ENCODE assay signal across 8 cellular contexts in genomic region chr10:7409045-7409731, GRCh38. TPM values are rescaled to one million over a fixed set of nuclear protein-coding genes. Genes with fewer than 3 reads are reported as not detected.
DNase-seq lines count a peak whose midpoint lies in the region; ATAC-seq and TF ChIP-seq lines count a peak whose summit lies in the region.

No MANE protein-coding gene starts in this region.

- H3K4me3 ChIP-seq in breast epithelium: peak overlapping the region; percentile 65 to 90 (median 78)
- H3K4me3 ChIP-seq in lower lobe of right lung: peak overlapping the region; percentile 74

- H3K4me1 ChIP-seq in breast epithelium: peaks cover 8 to 12% of the 10 kb centered on the region in 2 donors
- H3K4me1 ChIP-seq in lower lobe of right lung: peaks cover 44% of the 10 kb centered on the region

- H3K27me3 Mint-ChIP-seq in T-cell: peaks cover 0 to 4% of the 10 kb centered on the region in 2 donors

- no peak for TF ChIP-seq POLR2A in breast epithelium (IDR thresholded peaks at IDR 0.05)

- H3K9me3 Mint-ChIP-seq in T-cell: no peaks in the 10 kb centered on the region

- peak overlapping the region; percentile 93 to 99 (median 94) for H3K4me3 Mint-ChIP-seq in T-cell

- intact Hi-C loops in breast epithelium (cut with DNase I; ENCODE audit: low total_unique reads): loop anchor here (2.0 kb wide), 1 partner anchor 42 kb away; no protein-coding TSS in a partner anchor
- intact Hi-C loops in lower lobe of right lung (cut with DNase I): loop anchor here (10.0 kb wide), 1 partner anchor 144 kb away; no protein-coding TSS in a partner anchor

- ATAC-seq in GM18519 (IDR thresholded peaks at IDR 0.05; ENCODE audit: low FRiP score, unreplicated experiment): peak; percentile 38
- peak; percentile 35 for ATAC-seq in HG02870 (IDR thresholded peaks at IDR 0.05; ENCODE audit: unreplicated experiment)
- ATAC-seq in T-cell (replicated peaks in 1 of 4): peak; percentile 29 to 62 (median 33)
- ATAC-seq in lower lobe of right lung: peak in 1 of 2 donors; percentile 1

- H3K4me1 Mint-ChIP-seq in T-cell: peaks cover 57 to 65% (median 60%) of the 10 kb centered on the region in 3 donors

- TF ChIP-seq CTCF in breast epithelium (IDR thresholded peaks at IDR 0.05): no peak
- TF ChIP-seq CTCF in lower lobe of right lung (IDR thresholded peaks at IDR 0.05): no peak

- H3K36me3 ChIP-seq in breast epithelium: no peaks in the 10 kb centered on the region
- H3K36me3 ChIP-seq in lower lobe of right lung: no peaks in the 10 kb centered on the region

- H3K27ac ChIP-seq in breast epithelium: peak overlapping the region; percentile 75 to 93
- peak overlapping the region; percentile 76 for H3K27ac ChIP-seq in lower lobe of right lung

- POLR2A ChIA-PET in T-cell (lab: Charles Lee): interaction anchor here in 1 of 2 donors (0.6 to 0.9 kb wide), 4 partner anchors 26 to 653 kb away, joined by 3 to 7 read pairs (median 4); no protein-coding TSS in a partner anchor

- peaks cover 11% of the 10 kb centered on the region for H3K36me3 Mint-ChIP-seq in T-cell

- CTCF ChIA-PET in T-cell (lab: Charles Lee): interaction anchor here (0.6 to 2.2 kb wide), 11 partner anchors 26 to 1021 kb away, joined by 3 to 14 read pairs (median 4); no protein-coding TSS in a partner anchor

- DNase-seq in T-cell: peak; percentile 18 to 79 (median 54)
- no peak for DNase-seq in breast epithelium (ENCODE audit: low spot score in 2 of 2)
- DNase-seq in lower lobe of right lung: peak; percentile 50
- DNase-seq in stimulated activated CD8-positive, alpha-beta memory T cell treated with anti-CD3 and anti-CD28 coated beads, Interleukin-4, amount 100 ng/mL, for 48 hours: peak; percentile 70
- DNase-seq in NCI-H345 treated with DMSO at 0.1 percent for 48 hours (lab: John Stamatoyannopoulos, UW; ENCODE audit: unreplicated experiment): no peak
- no peak for DNase-seq in LoVo (ENCODE audit: low spot score)

- H3K27ac Mint-ChIP-seq in T-cell: peak overlapping the region; percentile 89 to 94

- H3K9me3 ChIP-seq in breast epithelium (no peaks in the 10 kb centered on the region), lower lobe of right lung (no peaks in the 10 kb centered on the region)

- H3K27me3 ChIP-seq in breast epithelium (peaks cover 0 to 17% of the 10 kb centered on the region in 2 donors), lower lobe of right lung (ENCODE audit: low read depth) (peaks cover 38% of the 10 kb centered on the region)

RNA-seq across cellular contexts. Expression of gene SFMBT2, which starts 1.6 kb away (rescaled TPM):
- 10 to 100 TPM; 32.7 to 38.3 (median 36.8) TPM for total RNA-seq in T-cell
- 10 to 100 TPM in 2 of 3 donors, 1 to 10 TPM in 1; 3.5 to 32.8 (median 22.8) TPM for total RNA-seq in breast epithelium
- total RNA-seq in lower lobe of right lung: 22.3 TPM

Comparison
In these comparisons a context has a peak if more than half of its experiments do, and no peak if none do; other contexts are left out.
1. DNase-seq: peak in T-cell (34 of 34), lower lobe of right lung (single experiment) and stimulated activated CD8-positive, alpha-beta memory T cell treated with anti-CD3 and anti-CD28 coated beads, Interleukin-4, amount 100 ng/mL, for 48 hours (single experiment); none in breast epithelium (0 of 2), NCI-H345 treated with DMSO at 0.1 percent for 48 hours (single experiment) and LoVo (single experiment).